ENCODE assay signal across 26 cellular contexts in genomic region chr17:39183766-39184165, GRCh38. TPM values are rescaled to one million over a fixed set of nuclear protein-coding genes. Genes with fewer than 3 reads are reported as not detected.
A peak's percentile ranks its signal among the peaks of the same experiment; 100 is the strongest.
DNase-seq lines count a peak whose midpoint lies in the region; ATAC-seq lines count a peak whose summit lies in the region.
"Had no signal": no experiment of that assay in that cellular context is flagged by ENCODE, and none has a peak within 500 bp of the region (broad histone marks: within the 10 kb centered on the region; RNA-seq: fewer than 3 reads in every experiment).

No MANE protein-coding gene starts in this region.

- H3K27ac ChIP-seq in cingulate gyrus (ENCODE audit: low read depth, low read length) (peak overlapping the region; percentile 29), temporal lobe (ENCODE audit: low read depth, low read length) (peak overlapping the region; percentile 22), SJCRH30 (no peak overlapping the region)
- H3K27ac ChIP-seq: GM23248 had no signal

- no peaks in the 10 kb centered on the region for H3K4me1 ChIP-seq in SJCRH30

- intact Hi-C loops in activated T-helper 1 cell treated with anti-CD3 and anti-CD28 coated beads, Interleukin-12 subunit alpha, Interleukin-12 subunit beta, Interleukin-2, Interleukin-4 antibody, amounts not matched to agents 30 ng/mL and 10 ng/mL and 1 ng/mL, durations not matched to agents 14 hours and 24 hours and 36 hours (cut with micrococcal nuclease) = no loop called here

- peaks cover 16% of the 10 kb centered on the region for H3K36me3 Mint-ChIP-seq in activated T-helper 1 cell treated with anti-CD3 and anti-CD28 coated beads, Interleukin-12 subunit alpha, Interleukin-12 subunit beta, Interleukin-2, Interleukin-4 antibody, amounts not matched to agents 30 ng/mL and 10 ng/mL and 1 ng/mL, durations not matched to agents 14 hours and 24 hours and 36 hours (ENCODE audit: low read depth)

- H3K4me3 ChIP-seq in SJCRH30 = no peak overlapping the region
- H3K4me3 ChIP-seq: GM23248 had no signal

- H3K9me3 ChIP-seq in SJCRH30 (replicated peaks) = no peaks in the 10 kb centered on the region
- H3K9me3 ChIP-seq: SK-N-SH had no signal

- H3K9me3 Mint-ChIP-seq in activated T-helper 1 cell treated with anti-CD3 and anti-CD28 coated beads, Interleukin-12 subunit alpha, Interleukin-12 subunit beta, Interleukin-2, Interleukin-4 antibody, amounts not matched to agents 30 ng/mL and 10 ng/mL and 1 ng/mL, durations not matched to agents 14 hours and 24 hours and 36 hours = no peaks in the 10 kb centered on the region
- H3K9me3 Mint-ChIP-seq: CD4-positive, alpha-beta memory T cell had no signal

- H3K36me3 ChIP-seq in SJCRH30 = peaks cover 33% of the 10 kb centered on the region

- DNase-seq in NCI-H510A (lab: John Stamatoyannopoulos, UW) (peak; percentile 84), T-helper 9 cell (no peak), NCI-H2029 treated with DMSO at 0.1 percent for 48 hours (lab: John Stamatoyannopoulos, UW) (no peak), SJCRH30 (no peak)
- no peak for DNase-seq in activated T-helper 1 cell treated with anti-CD3 and anti-CD28 coated beads, Interleukin-12 subunit alpha, Interleukin-12 subunit beta, Interleukin-2, Interleukin-4 antibody, amounts not matched to agents 30 ng/mL and 10 ng/mL and 1 ng/mL, durations not matched to agents 14 hours and 24 hours and 36 hours (ENCODE audit: low spot score)
- DNase-seq: C1 segment of cervical spinal cord; CD4-positive, alpha-beta memory T cell; COR-L47; GM23248; HCEC 1CT; KBM-7; NCI-H1105; NCI-H1436 treated with DMSO at 0.1 percent for 48 hours; NCI-H187 treated with DMSO at 0.1 percent for 48 hours; NCI-H446 treated with DMSO at 0.1 percent for 48 hours; NCI-H69; RPMI8226; SHP77 treated with DMSO at 0.1 percent for 48 hours; SK-N-SH had no signal

- no peaks in the 10 kb centered on the region for H3K27me3 ChIP-seq in SJCRH30

- H3K4me3 Mint-ChIP-seq in activated T-helper 1 cell treated with anti-CD3 and anti-CD28 coated beads, Interleukin-12 subunit alpha, Interleukin-12 subunit beta, Interleukin-2, Interleukin-4 antibody, amounts not matched to agents 30 ng/mL and 10 ng/mL and 1 ng/mL, durations not matched to agents 14 hours and 24 hours and 36 hours = no peak overlapping the region
- H3K4me3 Mint-ChIP-seq: CD4-positive, alpha-beta memory T cell had no signal

- H3K27me3 Mint-ChIP-seq in activated T-helper 1 cell treated with anti-CD3 and anti-CD28 coated beads, Interleukin-12 subunit alpha, Interleukin-12 subunit beta, Interleukin-2, Interleukin-4 antibody, amounts not matched to agents 30 ng/mL and 10 ng/mL and 1 ng/mL, durations not matched to agents 14 hours and 24 hours and 36 hours (ENCODE audit: insufficient read depth) = no peaks in the 10 kb centered on the region
- H3K27me3 Mint-ChIP-seq: CD4-positive, alpha-beta memory T cell had no signal

- H3K4me1 Mint-ChIP-seq in activated T-helper 1 cell treated with anti-CD3 and anti-CD28 coated beads, Interleukin-12 subunit alpha, Interleukin-12 subunit beta, Interleukin-2, Interleukin-4 antibody, amounts not matched to agents 30 ng/mL and 10 ng/mL and 1 ng/mL, durations not matched to agents 14 hours and 24 hours and 36 hours (ENCODE audit: low read depth) = no peaks in the 10 kb centered on the region
- H3K4me1 Mint-ChIP-seq: CD4-positive, alpha-beta memory T cell had no signal

- ATAC-seq in HG02970 (IDR thresholded peaks at IDR 0.05; ENCODE audit: low FRiP score, unreplicated experiment) = no peak

- peak overlapping the region; percentile 26 for H3K27ac Mint-ChIP-seq in activated T-helper 1 cell treated with anti-CD3 and anti-CD28 coated beads, Interleukin-12 subunit alpha, Interleukin-12 subunit beta, Interleukin-2, Interleukin-4 antibody, amounts not matched to agents 30 ng/mL and 10 ng/mL and 1 ng/mL, durations not matched to agents 14 hours and 24 hours and 36 hours

RNA-seq across cellular contexts. Expression of gene CACNB1, which starts 13.7 kb away (rescaled TPM):
- total RNA-seq in activated T-helper 1 cell treated with anti-CD3 and anti-CD28 coated beads, Interleukin-12 subunit alpha, Interleukin-12 subunit beta, Interleukin-2, Interleukin-4 antibody, amounts not matched to agents 30 ng/mL and 10 ng/mL and 1 ng/mL, durations not matched to agents 14 hours and 24 hours and 36 hours = 21.8 and 22.3 TPM in 2 replicates
- total RNA-seq in temporal lobe = 30.2 TPM
- 4.6 and 8.3 TPM in 2 replicates for total RNA-seq in SJCRH30 (2014; rRNA removed; shearing (Covaris generic))

RNA-seq across cellular contexts. Expression of gene RPL19, which starts 16.3 kb away (rescaled TPM):
- total RNA-seq in activated T-helper 1 cell treated with anti-CD3 and anti-CD28 coated beads, Interleukin-12 subunit alpha, Interleukin-12 subunit beta, Interleukin-2, Interleukin-4 antibody, amounts not matched to agents 30 ng/mL and 10 ng/mL and 1 ng/mL, durations not matched to agents 14 hours and 24 hours and 36 hours = 2,114 and 2,133 TPM in 2 replicates
- 940 TPM for total RNA-seq in temporal lobe
- total RNA-seq in SJCRH30 (2014; rRNA removed; shearing (Covaris generic)) = 2,386 and 2,441 TPM in 2 replicates

RNA-seq across cellular contexts. Expression of gene ARL5C, which starts 17.8 kb away (rescaled TPM):
- total RNA-seq in activated T-helper 1 cell treated with anti-CD3 and anti-CD28 coated beads, Interleukin-12 subunit alpha, Interleukin-12 subunit beta, Interleukin-2, Interleukin-4 antibody, amounts not matched to agents 30 ng/mL and 10 ng/mL and 1 ng/mL, durations not matched to agents 14 hours and 24 hours and 36 hours = not detected in 2 replicates
- not detected for total RNA-seq in temporal lobe
- not detected in 2 replicates for total RNA-seq in SJCRH30 (2014; rRNA removed; shearing (Covaris generic))
- total RNA-seq: A673; CD4-positive, alpha-beta memory T cell; GM23248; HT1080; LHCN-M2; MCF 10A had no signal

RNA-seq across cellular contexts. Expression of gene PLXDC1, which starts 32.3 kb away (rescaled TPM):
- 0.60 TPM in 1 of 2 replicates, not detected in the other for total RNA-seq in activated T-helper 1 cell treated with anti-CD3 and anti-CD28 coated beads, Interleukin-12 subunit alpha, Interleukin-12 subunit beta, Interleukin-2, Interleukin-4 antibody, amounts not matched to agents 30 ng/mL and 10 ng/mL and 1 ng/mL, durations not matched to agents 14 hours and 24 hours and 36 hours
- total RNA-seq in temporal lobe = 7.9 TPM
- 0.06 TPM in 1 of 2 replicates, not detected in the other for total RNA-seq in SJCRH30 (2014; rRNA removed; shearing (Covaris generic))
- total RNA-seq: GM23248 had no signal

RNA-seq across cellular contexts. Expression of gene STAC2, which starts 42.0 kb away (rescaled TPM):
- 0.08 TPM in 1 of 2 replicates, not detected in the other for total RNA-seq in activated T-helper 1 cell treated with anti-CD3 and anti-CD28 coated beads, Interleukin-12 subunit alpha, Interleukin-12 subunit beta, Interleukin-2, Interleukin-4 antibody, amounts not matched to agents 30 ng/mL and 10 ng/mL and 1 ng/mL, durations not matched to agents 14 hours and 24 hours and 36 hours
- 0.49 TPM for total RNA-seq in temporal lobe
- not detected in 2 replicates for total RNA-seq in SJCRH30 (2014; rRNA removed; shearing (Covaris generic))
- total RNA-seq: CD4-positive, alpha-beta memory T cell; GM23248; HT1080 had no signal
